In the genomic region with DNA sequence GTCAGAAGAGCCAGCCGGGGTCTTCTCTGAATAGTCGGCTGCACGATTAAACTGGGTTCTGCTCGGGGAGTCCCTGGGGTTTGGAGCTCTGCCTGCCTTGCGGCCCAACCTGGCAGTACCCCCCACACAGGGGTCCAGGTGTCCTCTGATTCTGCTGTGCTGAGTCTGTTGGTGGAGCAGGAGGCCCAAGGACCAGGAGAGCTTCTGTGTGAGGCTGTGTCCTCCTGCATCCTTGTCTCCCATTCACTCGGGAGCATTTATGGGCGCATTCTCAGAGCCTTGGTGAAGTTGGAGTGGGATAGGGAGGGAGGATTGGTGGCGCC, we compare ENCODE assay signal across 1 cellular context.
TF ChIP-seq lines count a peak whose summit lies in the region.

No MANE protein-coding gene starts in this region.

TF ChIP-seq in H1, 55 proteins besides CTCF, POLR2A, EP300 and RAD21:
- TF ChIP-seq CHD1 (IDR thresholded peaks at IDR 0.05; ENCODE audit: low read depth, low read length) (no peak), EZH2 (IDR thresholded peaks at IDR 0.05; ENCODE audit: low read depth, low read length, severe bottlenecking) (no peak), SP2 (IDR thresholded peaks at IDR 0.05; ENCODE audit: low read length) (no peak), JUN (IDR thresholded peaks at IDR 0.05; ENCODE audit: low read depth, low read length) (no peak), FOSL1 (IDR thresholded peaks at IDR 0.05; ENCODE audit: insufficient read depth, low read depth, low read length) (no peak), RNF2 (IDR thresholded peaks at IDR 0.05; ENCODE audit: borderline replicate concordance, low read depth, low read length, missing control alignments, poor library complexity, severe bottlenecking) (no peak), RBBP5 (IDR thresholded peaks at IDR 0.05; ENCODE audit: borderline replicate concordance, low read depth, low read length) (no peak), GTF2F1 (IDR thresholded peaks at IDR 0.05; ENCODE audit: borderline replicate concordance, low read depth, low read length) (no peak), SRF (IDR thresholded peaks at IDR 0.05; ENCODE audit: low read depth, low read length) (no peak)
